In genomic region chr7:47483604-47484273, GRCh38 we compare ENCODE assay signal across 12 cellular contexts.
DNase-seq lines count a peak whose midpoint lies in the region; ATAC-seq, FAIRE-seq and TF ChIP-seq lines count a peak whose summit lies in the region.
"Had no signal": no experiment of that assay in that cellular context is flagged by ENCODE, and none has a peak within 500 bp of the region (broad histone marks: within the 10 kb centered on the region; RNA-seq: fewer than 3 reads in every experiment).

No MANE protein-coding gene starts in this region.

- no peaks in the 10 kb centered on the region for H3K27me3 ChIP-seq in GM23248 (replicated peaks; ENCODE audit: insufficient read depth)
- H3K27me3 ChIP-seq in psoas muscle (ENCODE audit: insufficient read depth in 3 of 3, low read length in 2 of 3) = no peaks in the 10 kb centered on the region
- no peaks in the 10 kb centered on the region for H3K27me3 ChIP-seq in testis

- no peaks in the 10 kb centered on the region for H3K9me2 ChIP-seq in GM23248 (ENCODE audit: insufficient read depth)
- no peaks in the 10 kb centered on the region for H3K9me2 ChIP-seq in OCI-LY7 (ENCODE audit: insufficient read depth, low read length)

- WGBS in GM23248 (ENCODE audit: low coverage in 1 of 2, low lambda C conversion rate in 2 of 2, missing lambda C conversion rate in 2 of 2), 2 experiments = 85 to 89% methylated on average over 16 of the region's 16 CpGs
- 92 to 93% (median 92%) methylated on average over 16 of the region's 16 CpGs for WGBS in psoas muscle, 3 donors
- 89 to 94% methylated on average over 16 of the region's 16 CpGs for WGBS in testis, 2 donors

- no peak for FAIRE-seq in GM19239 (lab: Jason Lieb, UNC)

- no peaks in the 10 kb centered on the region for H3K9me3 Mint-ChIP-seq in activated CD4-positive, alpha-beta T cell treated with anti-CD3 and anti-CD28 coated beads, Interleukin-2, amount 10 ng/mL, durations not matched to agents 7 days and 5 days
- H3K9me3 Mint-ChIP-seq: activated T-helper 2 cell treated with anti-CD3 and anti-CD28 coated beads, Interferon-gamma antibody, Interleukin-2, Interleukin-4, amounts not matched to agents 10 μg/mL and 5 μg/mL and 100 μg/mL, durations not matched to agents 14 hours and 24 hours and 36 hours had no signal

- H4K20me1 ChIP-seq in GM23248 (ENCODE audit: insufficient read depth) (no peaks in the 10 kb centered on the region), OCI-LY7 (ENCODE audit: insufficient read depth, low read length) (no peaks in the 10 kb centered on the region)

- TF ChIP-seq POLR2A in testis (IDR thresholded peaks at IDR 0.05) = no peak

- H3K27me3 Mint-ChIP-seq in activated CD4-positive, alpha-beta T cell treated with anti-CD3 and anti-CD28 coated beads, Interleukin-2, amount 10 ng/mL, durations not matched to agents 7 days and 5 days = no peaks in the 10 kb centered on the region

- ATAC-seq in psoas muscle = no peak
- ATAC-seq: left lobe of liver had no signal

- in situ Hi-C loops in GM23248 (cut with MboI) = no loop called here

- H3K36me3 ChIP-seq in GM23248 (ENCODE audit: low read depth) = no peaks in the 10 kb centered on the region
- H3K36me3 ChIP-seq in OCI-LY7 (ENCODE audit: insufficient read depth, low read length) = no peaks in the 10 kb centered on the region
- H3K36me3 ChIP-seq in psoas muscle (ENCODE audit: insufficient read depth in 1 of 2, low read depth in 1 of 2) = no peaks in the 10 kb centered on the region
- no peaks in the 10 kb centered on the region for H3K36me3 ChIP-seq in testis (ENCODE audit: low read depth, missing control alignments)

- no peaks in the 10 kb centered on the region for H3K36me3 Mint-ChIP-seq in activated CD4-positive, alpha-beta T cell treated with anti-CD3 and anti-CD28 coated beads, Interleukin-2, amount 10 ng/mL, durations not matched to agents 7 days and 5 days (ENCODE audit: low read depth)

- no peak overlapping the region for H3K4me3 ChIP-seq in GM23248
- H3K4me3 ChIP-seq in OCI-LY7 (ENCODE audit: low read depth, low read length, poor library complexity, severe bottlenecking) = no peak overlapping the region
- no peak overlapping the region for H3K4me3 ChIP-seq in epithelial cell of proximal tubule (ENCODE audit: low read depth, low read length)
- no peak overlapping the region for H3K4me3 ChIP-seq in psoas muscle
- H3K4me3 ChIP-seq in testis = no peak overlapping the region

- no peak overlapping the region for H3K27ac ChIP-seq in GM23248
- no peak overlapping the region for H3K27ac ChIP-seq in OCI-LY7 (ENCODE audit: low read depth, low read length, poor library complexity, severe bottlenecking)
- H3K27ac ChIP-seq in psoas muscle = peak overlapping the region; percentile 72
- no peak overlapping the region for H3K27ac ChIP-seq in testis

- no peak overlapping the region for H3K9ac ChIP-seq in GM23248

- no peaks in the 10 kb centered on the region for H3K4me1 Mint-ChIP-seq in activated CD4-positive, alpha-beta T cell treated with anti-CD3 and anti-CD28 coated beads, Interleukin-2, amount 10 ng/mL, durations not matched to agents 7 days and 5 days

- CTCF ChIA-PET in OCI-LY7 (lab: Charles Lee; ENCODE audit: unreplicated experiment) = interaction anchor here (0.6 kb wide), 1 partner anchor 123 kb away, joined by 3 read pairs; no protein-coding TSS in a partner anchor
- CTCF ChIA-PET in activated CD4-positive, alpha-beta T cell treated with anti-CD3 and anti-CD28 coated beads, Interleukin-2, amount 10 ng/mL, durations not matched to agents 7 days and 5 days (lab: Charles Lee) = no interaction called here

- peaks cover 28% of the 10 kb centered on the region for H3K4me1 ChIP-seq in GM23248 (ENCODE audit: insufficient read depth)
- peaks cover 33% of the 10 kb centered on the region for H3K4me1 ChIP-seq in OCI-LY7 (ENCODE audit: insufficient read depth, low read length, poor library complexity, severe bottlenecking)
- H3K4me1 ChIP-seq in psoas muscle = peaks cover 39% of the 10 kb centered on the region
- peaks cover 55% of the 10 kb centered on the region for H3K4me1 ChIP-seq in testis

- TF ChIP-seq CTCF in OCI-LY7 (conservative IDR thresholded peaks at IDR 0.05; ENCODE audit: low read length) = peak; percentile 80
- TF ChIP-seq CTCF in epithelial cell of proximal tubule (conservative IDR thresholded peaks at IDR 0.05; ENCODE audit: low read depth, low read length) = peak; percentile 27
- TF ChIP-seq CTCF in psoas muscle (IDR thresholded peaks at IDR 0.05) = no peak
- TF ChIP-seq CTCF in testis (IDR thresholded peaks at IDR 0.05) = no peak

- no TSS peak for BruUV-seq in OCI-LY7 (replicated peaks; lab: Mats Ljungman, UMichigan)

- H3K4me2 ChIP-seq in GM23248 (ENCODE audit: unreplicated experiment) = no peak overlapping the region
- H3K4me2 ChIP-seq in OCI-LY7 (ENCODE audit: low read length) = peak overlapping the region; percentile 28; the same call in 1 of the 2 replicates

- H3K4me3 Mint-ChIP-seq in activated CD4-positive, alpha-beta T cell treated with anti-CD3 and anti-CD28 coated beads, Interleukin-2, amount 10 ng/mL, durations not matched to agents 7 days and 5 days = no peak overlapping the region

- peak; percentile 38 for DNase-seq in GM23248
- peak; percentile 52 for DNase-seq in OCI-LY7 (ENCODE audit: low spot score)
- no peak for DNase-seq in epithelial cell of proximal tubule (ENCODE audit: low read depth)
- DNase-seq in psoas muscle = no peak
- no peak for DNase-seq in testis
- DNase-seq in GM19239 (ENCODE audit: insufficient read length, low spot score) = no peak
- no peak for DNase-seq in activated CD4-positive, alpha-beta T cell treated with anti-CD3 and anti-CD28 coated beads, Interleukin-2, amount 10 ng/mL, durations not matched to agents 7 days and 5 days
- DNase-seq: effector CD4-positive, alpha-beta T cell; NCI-H187; T-helper 2 cell had no signal

- H3K9me3 ChIP-seq in GM23248 (ENCODE audit: low read depth) (no peaks in the 10 kb centered on the region), OCI-LY7 (ENCODE audit: low read length) (no peaks in the 10 kb centered on the region), psoas muscle (no peaks in the 10 kb centered on the region), testis (no peaks in the 10 kb centered on the region)

- POLR2A ChIA-PET in OCI-LY7 (lab: Charles Lee) = interaction anchor here (0.6 to 1.3 kb wide), 2 partner anchors 12 to 187 kb away, joined by 3 to 4 read pairs; no protein-coding TSS in a partner anchor
- POLR2A ChIA-PET in activated CD4-positive, alpha-beta T cell treated with anti-CD3 and anti-CD28 coated beads, Interleukin-2, amount 10 ng/mL, durations not matched to agents 7 days and 5 days (lab: Charles Lee) = no interaction called here

- no peak overlapping the region for H3K27ac Mint-ChIP-seq in activated CD4-positive, alpha-beta T cell treated with anti-CD3 and anti-CD28 coated beads, Interleukin-2, amount 10 ng/mL, durations not matched to agents 7 days and 5 days
- H3K27ac Mint-ChIP-seq: activated T-helper 2 cell treated with anti-CD3 and anti-CD28 coated beads, Interferon-gamma antibody, Interleukin-2, Interleukin-4, amounts not matched to agents 10 μg/mL and 5 μg/mL and 100 μg/mL, durations not matched to agents 14 hours and 24 hours and 36 hours had no signal

- intact Hi-C loops in OCI-LY7 (cut with micrococcal nuclease; ENCODE audit: unreplicated experiment) = loop anchor here (1.0 to 5.0 kb wide), 3 partner anchors 99 to 335 kb away; partner anchors contain the start of gene TNS3
- intact Hi-C loops in psoas muscle (cut with DNase I) = loop anchor here in 1 of 2 donors (5.0 kb wide), 1 partner anchor 36 kb away; no protein-coding TSS in a partner anchor
- intact Hi-C loops in testis (cut with DNase I; ENCODE audit: low total_unique reads) = no loop called here

- peaks cover 36% of the 10 kb centered on the region for H3K79me2 ChIP-seq in GM23248 (ENCODE audit: insufficient read depth)
- no peaks in the 10 kb centered on the region for H3K79me2 ChIP-seq in OCI-LY7 (ENCODE audit: insufficient read depth, low read depth, low read length)

- H3F3A ChIP-seq in GM23248 (ENCODE audit: insufficient read depth) = peaks cover 26% of the 10 kb centered on the region

- H2AFZ ChIP-seq in GM23248 = no peak overlapping the region
- H2AFZ ChIP-seq in OCI-LY7 (ENCODE audit: low read length) = no peak overlapping the region

Comparison
In these comparisons a context has a peak if more than half of its experiments do, and no peak if none do; other contexts are left out.
1. DNase-seq: peak in GM23248 (single experiment) and OCI-LY7 (single experiment); none in epithelial cell of proximal tubule (single experiment), psoas muscle (0 of 2), testis (single experiment), GM19239 (single experiment) and activated CD4-positive, alpha-beta T cell treated with anti-CD3 and anti-CD28 coated beads, Interleukin-2, amount 10 ng/mL, durations not matched to agents 7 days and 5 days (single experiment).
2. CTCF ChIP-seq: peak in OCI-LY7 (single experiment) and epithelial cell of proximal tubule (single experiment); none in psoas muscle (single experiment) and testis (0 of 3).